Comparison of ENCODE assay signal across 19 cellular contexts in the genomic region with DNA sequence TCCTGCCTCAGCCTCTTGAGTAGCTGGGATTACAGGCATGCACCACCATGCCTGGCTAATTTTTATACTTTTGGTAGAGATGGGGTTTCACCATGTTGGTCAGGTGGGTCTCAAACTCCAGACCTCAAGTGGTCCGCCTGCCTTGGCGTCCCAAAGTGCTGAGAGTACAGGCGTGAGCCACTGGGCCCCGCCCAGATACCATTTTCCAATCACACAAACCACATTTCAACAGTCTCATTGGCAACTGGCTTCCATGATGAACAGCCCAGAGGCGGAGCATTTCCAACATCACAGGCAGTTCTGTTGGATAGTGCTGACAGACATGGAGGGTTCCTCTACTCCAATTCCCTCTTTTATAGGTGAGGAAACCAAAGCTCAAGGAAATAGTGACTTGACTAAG. TPM values are rescaled to one million over a fixed set of nuclear protein-coding genes. Genes with fewer than 3 reads are reported as not detected.
"Had no signal": no experiment of that assay in that cellular context is flagged by ENCODE, and none has a peak within 500 bp of the region (broad histone marks: within the 10 kb centered on the region; RNA-seq: fewer than 3 reads in every experiment).

No MANE protein-coding gene starts in this region.

- H2AFZ ChIP-seq: hepatocyte, neural progenitor cell had no signal

- H3K4me1 ChIP-seq: foreskin keratinocyte, left lung, thyroid gland had no signal

- H3K27me3 ChIP-seq: foreskin keratinocyte, hepatocyte, left lung, neural progenitor cell, thyroid gland had no signal

- H3K4me2 ChIP-seq: hepatocyte, neural progenitor cell had no signal

- H3K9me3 Mint-ChIP-seq: neural progenitor cell had no signal

- H3K4me3 ChIP-seq: hepatocyte, left lung, lung, neural progenitor cell, thyroid gland had no signal

- H3K9ac ChIP-seq: neural progenitor cell had no signal

- H3K4me1 Mint-ChIP-seq: naive thymus-derived CD8-positive, alpha-beta T cell had no signal

- DNase-seq: activated T-cell treated with anti-CD3 and anti-CD28 coated beads, Interleukin-2, amount 50 U/mL, for 1 hour; aorta; central memory CD4-positive, alpha-beta T cell; dermis blood vessel endothelial cell; effector CD8-positive, alpha-beta T cell; immature natural killer cell; left lung; naive thymus-derived CD8-positive, alpha-beta T cell; stimulated activated CD4-positive, alpha-beta T cell treated with anti-CD3 and anti-CD28 coated beads, Interleukin-4, amount 100 ng/mL, for 1 hour; substantia nigra; T1000; thyroid gland had no signal

- H3K27ac ChIP-seq: foreskin keratinocyte, hepatocyte, left lung, neural progenitor cell, thyroid gland had no signal

- H3K36me3 ChIP-seq: left lung, neural progenitor cell, thyroid gland had no signal

- H3K27ac Mint-ChIP-seq: activated naive CD4-positive, alpha-beta T cell treated with anti-CD3 and anti-CD28 coated beads, Interleukin-2, amount 50 U/mL, for 72 hours; immature natural killer cell; naive thymus-derived CD8-positive, alpha-beta T cell; neural progenitor cell; stimulated activated naive CD8-positive, alpha-beta T cell treated with anti-CD3 and anti-CD28 coated beads, Interleukin-15, Interleukin-2, amounts not matched to agents 100 ng/mL and 50 ng/mL, for 24 hours had no signal

- H3K79me2 ChIP-seq: hepatocyte had no signal

- H3K9me3 ChIP-seq: left lung, thyroid gland had no signal

- H3K36me3 Mint-ChIP-seq: activated naive CD4-positive, alpha-beta T cell treated with anti-CD3 and anti-CD28 coated beads, Interleukin-2, amount 50 U/mL, for 72 hours; immature natural killer cell; neural progenitor cell; WTC11 had no signal

- H3K27me3 Mint-ChIP-seq: stimulated activated naive CD8-positive, alpha-beta T cell treated with anti-CD3 and anti-CD28 coated beads, Interleukin-15, Interleukin-2, amounts not matched to agents 100 ng/mL and 50 ng/mL, for 24 hours had no signal

- H3K4me3 Mint-ChIP-seq: immature natural killer cell; naive thymus-derived CD8-positive, alpha-beta T cell; neural progenitor cell; stimulated activated naive CD8-positive, alpha-beta T cell treated with anti-CD3 and anti-CD28 coated beads, Interleukin-15, Interleukin-2, amounts not matched to agents 100 ng/mL and 50 ng/mL, for 24 hours; WTC11 had no signal

RNA-seq across cellular contexts. Expression of gene PLCB4, which starts 43.9 kb away (rescaled TPM):
- total RNA-seq: activated naive CD4-positive, alpha-beta T cell treated with anti-CD3 and anti-CD28 coated beads, Interleukin-2, amount 50 U/mL, for 72 hours; naive thymus-derived CD8-positive, alpha-beta T cell had no signal
- polyA plus RNA-seq: immature natural killer cell had no signal
